In the genomic region with DNA sequence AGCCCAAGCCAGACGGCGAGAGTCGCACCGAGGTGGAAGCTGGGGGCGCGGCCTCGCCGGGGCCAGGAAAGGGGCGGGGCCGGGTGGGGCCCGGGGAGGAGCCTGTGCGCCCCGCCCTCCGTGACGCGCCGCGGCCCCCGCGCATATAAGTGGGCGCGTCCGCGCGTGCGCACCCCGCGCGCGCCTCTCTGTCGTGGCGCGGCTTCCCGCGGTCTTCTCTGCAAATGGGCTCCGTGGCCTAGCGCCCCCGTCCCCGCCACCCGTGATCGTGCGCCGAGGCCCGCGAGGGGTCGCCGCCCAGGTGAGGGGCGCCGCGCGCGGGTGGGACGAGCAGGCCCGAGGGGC, we compare ENCODE assay signal across 1 cellular context.
TF ChIP-seq lines count a peak whose summit lies in the region.

A gene with protein sequence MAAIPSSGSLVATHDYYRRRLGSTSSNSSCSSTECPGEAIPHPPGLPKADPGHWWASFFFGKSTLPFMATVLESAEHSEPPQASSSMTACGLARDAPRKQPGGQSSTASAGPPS (plus strand): TSS at position 172 of the 345 bp plus-strand sequence. CDS start 544 bp downstream, outside the sequence.

TF ChIP-seq in H1, 55 proteins besides CTCF, POLR2A, EP300 and RAD21 (continued from another document):
- TF ChIP-seq GTF2F1 (IDR thresholded peaks at IDR 0.05; ENCODE audit: borderline replicate concordance, low read depth, low read length) (no peak), HDAC2 (IDR thresholded peaks at IDR 0.05; ENCODE audit: borderline replicate concordance in 1 of 2, low read depth in 2 of 2, low read length in 2 of 2) (peak; percentile 21 to 99; a peak in 2 of 4 replicates), RBBP5 (IDR thresholded peaks at IDR 0.05; ENCODE audit: borderline replicate concordance, low read depth, low read length) (0 out of 2 replicates have a peak, but pooled peaks have one; percentile 8), KDM5A (IDR thresholded peaks at IDR 0.05; ENCODE audit: low read length) (no peak), TAF1 (IDR thresholded peaks at IDR 0.05; ENCODE audit: low read depth, low read length) (peak; percentile 65), TBP (IDR thresholded peaks at IDR 0.05; ENCODE audit: low read depth, low read length) (peak; percentile 88; the same call in 1 of the 2 replicates), SIRT6 (IDR thresholded peaks at IDR 0.05; ENCODE audit: low read length) (no peak), SIN3A (conservative IDR thresholded peaks at IDR 0.05 in 1 of 2, IDR thresholded peaks at IDR 0.05 in 1 of 2; ENCODE audit: low read depth in 1 of 2, low read length in 2 of 2) (no peak), CHD2 (IDR thresholded peaks at IDR 0.05; ENCODE audit: low read length) (no peak), CREB1 (IDR thresholded peaks at IDR 0.05) (peak; percentile 78), RXRA (IDR thresholded peaks at IDR 0.05; ENCODE audit: insufficient read depth, low read depth, low read length) (no peak), NRF1 (IDR thresholded peaks at IDR 0.05; ENCODE audit: low read depth, low read length) (peak; percentile 36), CHD1 (IDR thresholded peaks at IDR 0.05; ENCODE audit: low read depth, low read length) (no peak), CEBPB (IDR thresholded peaks at IDR 0.05; ENCODE audit: low read depth, low read length) (no peak), CBX5 (IDR thresholded peaks at IDR 0.05; ENCODE audit: low read depth, low read length) (no peak), PHF8 (conservative IDR thresholded peaks at IDR 0.05; ENCODE audit: low read depth, low read length) (peak; percentile 78; the same call in 1 of the 2 replicates), POLR2AphosphoS5 (IDR thresholded peaks at IDR 0.05; ENCODE audit: low read depth, low read length) (peak; percentile 74), BACH1 (IDR thresholded peaks at IDR 0.05; ENCODE audit: low read length) (peak; percentile 94), FOSL1 (IDR thresholded peaks at IDR 0.05; ENCODE audit: insufficient read depth, low read depth, low read length) (no peak), BRCA1 (IDR thresholded peaks at IDR 0.05; ENCODE audit: low read depth, low read length) (no peak), SUZ12 (IDR thresholded peaks at IDR 0.05; ENCODE audit: low read length) (0 out of 2 replicates have a peak, but pooled peaks have one; percentile 44), SIX5 (IDR thresholded peaks at IDR 0.05; ENCODE audit: low read depth, low read length) (no peak), ZNF274 (IDR thresholded peaks at IDR 0.05; ENCODE audit: borderline replicate concordance, extremely low read depth, low read length) (no peak), CBX8 (IDR thresholded peaks at IDR 0.05; ENCODE audit: borderline replicate concordance, low read depth, low read length) (no peak), ASH2L (IDR thresholded peaks at IDR 0.05; ENCODE audit: low read length) (no peak), GABPA (IDR thresholded peaks at IDR 0.05; ENCODE audit: borderline replicate concordance, insufficient read depth, low read length) (no peak), SRF (IDR thresholded peaks at IDR 0.05; ENCODE audit: low read depth, low read length) (no peak), KDM1A (IDR thresholded peaks at IDR 0.05; ENCODE audit: borderline replicate concordance, low read length) (no peak)
- TF ChIP-seq, protein P1, sequence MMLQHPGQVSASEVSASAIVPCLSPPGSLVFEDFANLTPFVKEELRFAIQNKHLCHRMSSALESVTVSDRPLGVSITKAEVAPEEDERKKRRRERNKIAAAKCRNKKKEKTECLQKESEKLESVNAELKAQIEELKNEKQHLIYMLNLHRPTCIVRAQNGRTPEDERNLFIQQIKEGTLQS (IDR thresholded peaks at IDR 0.05; ENCODE audit: insufficient read depth, low read depth, low read length): no peak
- TF ChIP-seq, protein P2, sequence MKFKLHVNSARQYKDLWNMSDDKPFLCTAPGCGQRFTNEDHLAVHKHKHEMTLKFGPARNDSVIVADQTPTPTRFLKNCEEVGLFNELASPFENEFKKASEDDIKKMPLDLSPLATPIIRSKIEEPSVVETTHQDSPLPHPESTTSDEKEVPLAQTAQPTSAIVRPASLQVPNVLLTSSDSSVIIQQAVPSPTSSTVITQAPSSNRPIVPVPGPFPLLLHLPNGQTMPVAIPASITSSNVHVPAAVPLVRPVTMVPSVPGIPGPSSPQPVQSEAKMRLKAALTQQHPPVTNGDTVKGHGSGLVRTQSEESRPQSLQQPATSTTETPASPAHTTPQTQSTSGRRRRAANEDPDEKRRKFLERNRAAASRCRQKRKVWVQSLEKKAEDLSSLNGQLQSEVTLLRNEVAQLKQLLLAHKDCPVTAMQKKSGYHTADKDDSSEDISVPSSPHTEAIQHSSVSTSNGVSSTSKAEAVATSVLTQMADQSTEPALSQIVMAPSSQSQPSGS (IDR thresholded peaks at IDR 0.05; ENCODE audit: low read length): no peak
- TF ChIP-seq, protein P3, sequence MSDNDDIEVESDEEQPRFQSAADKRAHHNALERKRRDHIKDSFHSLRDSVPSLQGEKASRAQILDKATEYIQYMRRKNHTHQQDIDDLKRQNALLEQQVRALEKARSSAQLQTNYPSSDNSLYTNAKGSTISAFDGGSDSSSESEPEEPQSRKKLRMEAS (IDR thresholded peaks at IDR 0.05): no peak
